Comparison of ENCODE assay signal across 16 cellular contexts in genomic region chr12:15274561-15274967, GRCh38. TPM values are rescaled to one million over a fixed set of nuclear protein-coding genes. Genes with fewer than 3 reads are reported as not detected.
DNase-seq lines count a peak whose midpoint lies in the region; FAIRE-seq and TF ChIP-seq lines count a peak whose summit lies in the region.
"Had no signal": no experiment of that assay in that cellular context is flagged by ENCODE, and none has a peak within 500 bp of the region (broad histone marks: within the 10 kb centered on the region; RNA-seq: fewer than 3 reads in every experiment).

No MANE protein-coding gene starts in this region.

- H3K4me3 ChIP-seq in bronchial epithelial cell (ENCODE audit: low read depth, low read length) (no peak overlapping the region), testis (no peak overlapping the region)

- no peaks in the 10 kb centered on the region for H3K79me2 ChIP-seq in H9 (ENCODE audit: insufficient read depth, low read length)

- no peak for TF ChIP-seq POLR2A in testis (IDR thresholded peaks at IDR 0.05)

- H2BK12ac ChIP-seq in H9 (ENCODE audit: insufficient read length, low read depth, low read length), result no peak overlapping the region

- TF ChIP-seq CTCF in bronchial epithelial cell (IDR thresholded peaks at IDR 0.05; ENCODE audit: insufficient read depth, low read length, severe bottlenecking), result no peak
- no peak for TF ChIP-seq CTCF in testis (IDR thresholded peaks at IDR 0.05)
- TF ChIP-seq CTCF in H9 (conservative IDR thresholded peaks at IDR 0.05), result no peak

- DNase-seq in LHCN-M2 (ENCODE audit: low read depth), result peak; percentile 89
- DNase-seq in bronchial epithelial cell (ENCODE audit: low read depth), result peak; percentile 92
- DNase-seq in kidney glomerular epithelial cell (lab: John Stamatoyannopoulos, UW), result peak; percentile 31
- DNase-seq in testis, result peak; percentile 20
- no peak for DNase-seq in NCI-H524 (lab: John Stamatoyannopoulos, UW)
- no peak for DNase-seq in H9
- DNase-seq in NCI-H1436 treated with DMSO at 0.1 percent for 48 hours (lab: John Stamatoyannopoulos, UW), result no peak
- no peak for DNase-seq in NCI-H1092 treated with DMSO at 0.1 percent for 48 hours (lab: John Stamatoyannopoulos, UW)
- DNase-seq: activated CD4-positive, alpha-beta T cell treated with anti-CD3 and anti-CD28 coated beads for 48 hours; activated T-cell treated with anti-CD3 and anti-CD28 coated beads, Interleukin-2, amount 50 U/mL, for 48 hours; foreskin melanocyte; NCI-H1092; NCI-H510A treated with DMSO at 0.1 percent for 48 hours; T-helper 17 cell had no signal

- no peak overlapping the region for H3K56ac ChIP-seq in H9 (ENCODE audit: insufficient read length, low read depth, low read length)

- no peak overlapping the region for H4K8ac ChIP-seq in H9 (replicated peaks; ENCODE audit: insufficient read length, low read depth, low read length)

- peaks cover 0 to 2% of the 10 kb centered on the region in 2 experiments; a peak in 1 of 4 replicates for H3K4me1 Mint-ChIP-seq in H9

- H3T11ph ChIP-seq in H9 (ENCODE audit: low read length), result no peak overlapping the region

- H3K27me3 ChIP-seq in bronchial epithelial cell (ENCODE audit: control insufficient read depth, insufficient read depth, low read length) (no peaks in the 10 kb centered on the region), testis (no peaks in the 10 kb centered on the region), H9 (ENCODE audit: insufficient read depth, low read length) (no peaks in the 10 kb centered on the region)

- intact Hi-C loops in testis (cut with DNase I; ENCODE audit: low total_unique reads), result loop anchor here (10.0 kb wide), 1 partner anchor 250 kb away; no protein-coding TSS in a partner anchor

- no peaks in the 10 kb centered on the region for H3K9me3 ChIP-seq in testis
- no peaks in the 10 kb centered on the region for H3K9me3 ChIP-seq in H9 (ENCODE audit: control insufficient read depth, low read depth, low read length)

- H2BK15ac ChIP-seq in H9 (ENCODE audit: low read depth, low read length), result no peak overlapping the region

- H3K36me3 Mint-ChIP-seq in H9 (ENCODE audit: insufficient read depth in 1 of 3, low read depth in 3 of 3), result no peaks in the 10 kb centered on the region

- H3K27ac ChIP-seq in testis (no peak overlapping the region), H9 (ENCODE audit: insufficient read length, low read depth, low read length) (no peak overlapping the region)
- H3K27ac ChIP-seq: C4-2B had no signal

- H3K23ac ChIP-seq in H9 (ENCODE audit: insufficient read length, low read depth, low read length), result no peak overlapping the region

- no peak overlapping the region for H4K5ac ChIP-seq in H9 (ENCODE audit: insufficient read length, low read depth, low read length)

- no peaks in the 10 kb centered on the region for H3K79me1 ChIP-seq in H9 (ENCODE audit: insufficient read depth, low read depth, low read length, poor library complexity, severe bottlenecking)

- no peak overlapping the region for H4K91ac ChIP-seq in H9 (ENCODE audit: insufficient read length, low read depth, low read length)

- H2BK120ac ChIP-seq in H9 (ENCODE audit: low read depth, low read length, poor library complexity, severe bottlenecking), result no peak overlapping the region

- H3K36me3 ChIP-seq in bronchial epithelial cell (ENCODE audit: control insufficient read depth, insufficient read depth, low read length) (no peaks in the 10 kb centered on the region), testis (ENCODE audit: low read depth, missing control alignments) (no peaks in the 10 kb centered on the region)

- H3K14ac ChIP-seq in H9 (ENCODE audit: insufficient read depth, low read length), result no peak overlapping the region

- no peak overlapping the region for H3K4me2 ChIP-seq in H9 (ENCODE audit: insufficient read depth, insufficient read length, low read length)

- no peak overlapping the region for H2AK5ac ChIP-seq in H9 (ENCODE audit: insufficient read length, low read length)

- H3K4me3 Mint-ChIP-seq in H9, result no peak overlapping the region
- H3K4me3 Mint-ChIP-seq: dendritic cell treated with granulocyte-macrophage colony-stimulating factor and Interleukin-4, amounts not matched to agents 40 ng/mL and 50 ng/mL, for 4 days; T-helper 17 cell had no signal

- no peak overlapping the region for H3K9ac ChIP-seq in H9 (ENCODE audit: extremely low read depth, insufficient read length, low read length)

- no peaks in the 10 kb centered on the region for H4K20me1 ChIP-seq in H9 (ENCODE audit: control insufficient read depth, insufficient read depth, insufficient read length)

- H2BK20ac ChIP-seq in H9 (ENCODE audit: low read depth, low read length, poor library complexity, severe bottlenecking), result no peak overlapping the region

- no peak overlapping the region for H2AFZ ChIP-seq in H9 (ENCODE audit: low read length)

- H3K27me3 Mint-ChIP-seq in H9 (ENCODE audit: low read depth), result no peaks in the 10 kb centered on the region; the same call in 1 of the 2 replicates

- H3K18ac ChIP-seq in H9 (ENCODE audit: insufficient read length, low read depth, low read length), result no peak overlapping the region

- H3K4me1 ChIP-seq in testis (peaks cover 20% of the 10 kb centered on the region), H9 (ENCODE audit: insufficient read depth, low read length) (no peaks in the 10 kb centered on the region)

- H3K23me2 ChIP-seq in H9 (ENCODE audit: insufficient read length, low read depth, low read length, poor library complexity, severe bottlenecking), result no peaks in the 10 kb centered on the region

- 53 to 62% methylated on average over 3 of the region's 3 CpGs for WGBS in testis, 2 donors
- no CpG with 5 or more reads among the region's 3 CpGs for WGBS in H9 (ENCODE audit: extremely low coverage, insufficient read length, low lambda C conversion rate)

- no peaks in the 10 kb centered on the region for H3K9me3 Mint-ChIP-seq in H9
- H3K9me3 Mint-ChIP-seq: dendritic cell treated with granulocyte-macrophage colony-stimulating factor and Interleukin-4, amounts not matched to agents 40 ng/mL and 50 ng/mL, for 4 days had no signal

- H3K27ac Mint-ChIP-seq in H9, result no peak overlapping the region; a peak in 1 of 7 replicates
- H3K27ac Mint-ChIP-seq: dendritic cell treated with granulocyte-macrophage colony-stimulating factor and Interleukin-4, amounts not matched to agents 40 ng/mL and 50 ng/mL, for 4 days; T-helper 17 cell had no signal

- H3K4ac ChIP-seq in H9 (ENCODE audit: low read depth, low read length), result no peak overlapping the region

- H2BK5ac ChIP-seq in H9 (ENCODE audit: insufficient read length, low read length), result no peak overlapping the region

- peak; percentile 68 for FAIRE-seq in bronchial epithelial cell (lab: Jason Lieb, UNC)

RNA-seq across cellular contexts. Expression of gene PTPRO, which starts 47.7 kb away (rescaled TPM):
- total RNA-seq in LHCN-M2 (2014; rRNA removed) (0.45 and 0.63 TPM in 2 replicates), bronchial epithelial cell (under 0.01 TPM in 1 of 2 replicates, not detected in the other), testis (1 to 10 TPM; 1.1 to 1.6 TPM), H9 (2021) (0.37 and 0.52 TPM in 2 replicates)
- polyA plus RNA-seq in LHCN-M2 (2012), result 0.95 TPM
- 1.9 TPM for polyA plus RNA-seq in testis (ENCODE audit: insufficient read depth, low read depth, low replicate concordance)

RNA-seq across cellular contexts. Expression of gene RERG, which starts 53.3 kb away (rescaled TPM):
- total RNA-seq in LHCN-M2 (2014; rRNA removed) (3.0 and 5.3 TPM in 2 replicates), bronchial epithelial cell (0.13 and 0.53 TPM in 2 replicates), testis (10 to 100 TPM; 14.9 to 20.7 TPM), H9 (2021) (0.18 TPM in 1 of 2 replicates, not detected in the other)
- polyA plus RNA-seq in LHCN-M2 (2012), result 0.84 TPM
- 27.2 TPM for polyA plus RNA-seq in testis (ENCODE audit: insufficient read depth, low read depth, low replicate concordance)
- total RNA-seq: T-helper 17 cell had no signal

Comparison
In these comparisons a context has a peak if more than half of its experiments do, and no peak if none do; other contexts are left out.
1. DNase-seq: peak in LHCN-M2 (single experiment), bronchial epithelial cell (single experiment), kidney glomerular epithelial cell (single experiment) and testis (single experiment); none in NCI-H524 (0 of 2), H9 (single experiment), NCI-H1436 treated with DMSO at 0.1 percent for 48 hours (single experiment) and NCI-H1092 treated with DMSO at 0.1 percent for 48 hours (single experiment).